11 cellular contexts compared by ENCODE assay signal in the genomic region with DNA sequence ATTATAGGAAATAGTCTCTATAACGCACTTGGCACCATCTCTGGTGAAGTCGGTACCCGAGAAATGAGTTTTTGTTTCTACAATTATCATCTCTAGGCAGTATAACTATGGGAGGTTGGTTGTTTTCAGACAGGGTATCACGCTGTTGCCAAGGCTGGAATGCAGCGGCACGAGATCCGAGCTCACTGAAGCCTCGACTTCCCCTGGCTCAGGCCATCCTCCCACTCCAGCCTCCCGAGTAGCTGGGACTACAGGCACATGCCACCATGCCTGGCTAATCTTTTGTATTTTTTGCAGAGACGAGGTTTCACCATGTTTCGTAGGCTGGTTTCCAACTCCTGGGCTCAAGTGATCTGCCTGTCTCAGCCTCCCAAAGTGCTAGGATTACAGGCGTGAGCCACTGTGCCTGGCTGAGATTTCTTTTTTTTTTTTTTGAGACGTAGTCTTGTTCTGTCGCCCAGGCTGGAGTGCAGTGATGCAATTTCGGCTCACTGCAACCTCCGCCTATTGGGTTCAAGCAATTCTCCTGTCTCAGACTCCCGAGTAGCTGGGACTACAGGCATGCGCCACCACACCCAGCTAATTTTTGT. TPM values are rescaled to one million over a fixed set of nuclear protein-coding genes. Genes with fewer than 3 reads are reported as not detected.
DNase-seq lines count a peak whose midpoint lies in the region; ATAC-seq and TF ChIP-seq lines count a peak whose summit lies in the region.
"Not testable (repeated sequence)": the region's sequence is repeated elsewhere in the genome, so short reads cannot be mapped to it uniquely, and the experiment has no call there.
"Had no signal": no experiment of that assay in that cellular context is flagged by ENCODE, and none has a peak within 500 bp of the region (broad histone marks: within the 10 kb centered on the region; RNA-seq: fewer than 3 reads in every experiment).

No MANE protein-coding gene starts in this region.

- WGBS in adrenal gland, 4 donors, result 90 to 93% (median 91%) methylated on average over 18 of the region's 18 CpGs
- WGBS in psoas muscle, 3 donors, result 43 to 66% (median 48%) methylated on average over 18 of the region's 18 CpGs

- intact Hi-C loops in adrenal gland (cut with DNase I); Right ventricle myocardium superior (cut with DNase I); left lung (cut with DNase I); psoas muscle (cut with DNase I); upper lobe of right lung (cut with DNase I): not testable (repeated sequence)

- H3K36me3 ChIP-seq in Peyer's patch (peaks cover 0 to 98% (median 0%) of the 10 kb centered on the region in 3 donors), adrenal gland (replicated peaks in 1 of 2) (peaks cover 0 to 95% of the 10 kb centered on the region in 2 donors), left lung (peaks cover 0 to 100% of the 10 kb centered on the region in 2 donors), psoas muscle (ENCODE audit: insufficient read depth in 1 of 2, low read depth in 1 of 2) (peaks cover 7 to 99% of the 10 kb centered on the region in 2 donors), upper lobe of right lung (peaks cover 86% of the 10 kb centered on the region)

- H3K27ac ChIP-seq in Peyer's patch, adrenal gland, left lung, upper lobe of right lung: not testable (repeated sequence)
- H3K27ac ChIP-seq in psoas muscle, result peak overlapping the region; percentile 27

- H3K4me3 ChIP-seq in Peyer's patch, adrenal gland, left lung, psoas muscle, upper lobe of right lung: not testable (repeated sequence)

- not testable (repeated sequence) for TF ChIP-seq POLR2A in Peyer's patch (IDR thresholded peaks at IDR 0.05); adrenal gland (IDR thresholded peaks at IDR 0.05)

- DNase-seq in Peyer's patch (peak in 2 of 3 donors; percentile 18 to 37), adrenal gland (peak in 6 of 7 donors; percentile 1 to 46 (median 14)), Right ventricle myocardium superior (peak; percentile 31), left lung (peak; percentile 18 to 39), upper lobe of right lung (peak; percentile 40)
- peak; percentile 37 for DNase-seq in activated CD8-positive, alpha-beta memory T cell treated with anti-CD3 and anti-CD28 coated beads, Interleukin-2, amount 50 U/mL, for 48 hours
- not testable (repeated sequence) for DNase-seq in psoas muscle

- not testable (repeated sequence) for ATAC-seq in Right ventricle myocardium superior (ENCODE audit: poor library complexity); left lung; upper lobe of right lung
- ATAC-seq in psoas muscle, result peak; percentile 55 to 81 (median 70)

- H3K9me3 ChIP-seq in Peyer's patch; adrenal gland (replicated peaks in 1 of 3); left lung; psoas muscle; upper lobe of right lung: not testable (repeated sequence)

- TF ChIP-seq CTCF in Peyer's patch (IDR thresholded peaks at IDR 0.05); adrenal gland (IDR thresholded peaks at IDR 0.05); left lung (IDR thresholded peaks at IDR 0.05); psoas muscle (IDR thresholded peaks at IDR 0.05); upper lobe of right lung (IDR thresholded peaks at IDR 0.05): not testable (repeated sequence)

- not testable (repeated sequence) for H3K4me1 ChIP-seq in Peyer's patch; adrenal gland (replicated peaks in 1 of 2); left lung; psoas muscle; upper lobe of right lung

- H3K27me3 ChIP-seq in Peyer's patch; adrenal gland; left lung; psoas muscle (ENCODE audit: insufficient read depth in 3 of 3, low read length in 2 of 3); upper lobe of right lung: not testable (repeated sequence)

RNA-seq across cellular contexts. Expression of a gene that starts 12.3 kb away (rescaled TPM):
- total RNA-seq in Peyer's patch, result 100 to 1,000 TPM; 127 to 323 (median 225) TPM
- 100 to 1,000 TPM; 116 to 191 (median 135) TPM for total RNA-seq in adrenal gland
- polyA plus RNA-seq in adrenal gland, result 100 to 1,000 TPM in 2 of 3 donors, 10 to 100 TPM in 1; 57.6 to 118 (median 109) TPM
- total RNA-seq in Right ventricle myocardium superior, result 175 TPM
- 10 to 100 TPM; 45.3 to 71.8 TPM for total RNA-seq in left lung
- total RNA-seq in psoas muscle, result 100 to 1,000 TPM; 105 to 218 (median 132) TPM
- 100 to 1,000 TPM in 2 of 3 donors, 10 to 100 TPM in 1; 92.2 to 130 (median 117) TPM for polyA plus RNA-seq in psoas muscle
- total RNA-seq in upper lobe of right lung, result 63.5 TPM

RNA-seq across cellular contexts. Expression of a gene that starts 50.1 kb away (rescaled TPM):
- total RNA-seq in Peyer's patch (1 to 10 TPM in 2 of 4 donors, not detected in 2; 1.5 to 1.6 TPM), adrenal gland (1 to 10 TPM in 1 of 8 donors, under 1 TPM in 4, not detected in 3; 0.10 to 1.5 (median 0.17) TPM), Right ventricle myocardium superior (0.11 TPM), left lung (under 1 TPM; 0.15 to 0.18 TPM), psoas muscle (under 1 TPM in 1 of 4 donors, not detected in 3; 0.23 TPM), upper lobe of right lung (0.20 TPM)
- polyA plus RNA-seq in adrenal gland (1 to 10 TPM in 1 of 3 donors, under 1 TPM in 2; 0.59 to 4.7 (median 0.77) TPM), psoas muscle (under 1 TPM; 0.01 to 0.09 (median 0.04) TPM)
- total RNA-seq: GM12878, GM23248 had no signal
- polyA plus RNA-seq: AG04450; CD4-positive, alpha-beta memory T cell; GM12878; GM23248 had no signal
